7 cellular contexts compared by ENCODE assay signal in genomic region chr11:10884292-10884691, GRCh38. TPM values are rescaled to one million over a fixed set of nuclear protein-coding genes. Genes with fewer than 3 reads are reported as not detected.
A peak's percentile ranks its signal among the peaks of the same experiment; 100 is the strongest.
DNase-seq lines count a peak whose midpoint lies in the region; ATAC-seq and TF ChIP-seq lines count a peak whose summit lies in the region.
"Not testable (repeated sequence)": the region's sequence is repeated elsewhere in the genome, so short reads cannot be mapped to it uniquely, and the experiment has no call there.

No MANE protein-coding gene starts in this region.

- H3K36me3 ChIP-seq in Caco-2 (ENCODE audit: control insufficient read depth, insufficient read depth, low read length); HCT116 (ENCODE audit: control insufficient read depth in 1 of 2, insufficient read depth in 2 of 2, low read length in 2 of 2); PC-3 (ENCODE audit: low read depth, low read length): not testable (repeated sequence)

- RAD21 ChIA-PET in HCT116 (lab: Charles Lee; ENCODE audit: low non-redundant PET in 1 of 2, low total read pairs in 2 of 2, uncharacterized antibody in 2 of 2, unreplicated experiment in 2 of 2): not testable (repeated sequence)

- H3K9me2 ChIP-seq in HCT116 (ENCODE audit: insufficient read depth); PC-3 (replicated peaks; ENCODE audit: low read length): not testable (repeated sequence)

- H3F3A ChIP-seq in PC-3 (ENCODE audit: low read length, unreplicated experiment): not testable (repeated sequence)

- not testable (repeated sequence) for H3K9ac ChIP-seq in HCT116 (ENCODE audit: low read length); PC-3 (ENCODE audit: low read length)

- not testable (repeated sequence) for H3K4me1 ChIP-seq in Caco-2; PC-3 (ENCODE audit: insufficient read depth, low read length)
- peaks cover 3 to 20% of the 10 kb centered on the region in 2 experiments; a peak in 3 of 4 replicates for H3K4me1 ChIP-seq in HCT116 (ENCODE audit: control insufficient read depth in 1 of 2, insufficient read depth in 2 of 2, low read length in 2 of 2)

- peaks cover 25% of the 10 kb centered on the region for H3K9me3 ChIP-seq in Caco-2
- not testable (repeated sequence) for H3K9me3 ChIP-seq in HCT116 (ENCODE audit: control insufficient read depth in 1 of 2, insufficient read depth in 1 of 2, low read depth in 1 of 2, low read length in 2 of 2); PC-3 (ENCODE audit: low read length)

- not testable (repeated sequence) for H3K4me1 Mint-ChIP-seq in Caco-2 (ENCODE audit: low read depth, unreplicated experiment)
- peaks cover 17% of the 10 kb centered on the region for H3K4me1 Mint-ChIP-seq in type B pancreatic cell (ENCODE audit: unreplicated experiment)

- not testable (repeated sequence) for H3K4me2 ChIP-seq in HCT116 (ENCODE audit: low read length); PC-3 (ENCODE audit: low read length)

- H3K4me3 Mint-ChIP-seq in Caco-2 (ENCODE audit: unreplicated experiment); type B pancreatic cell: not testable (repeated sequence)

- not testable (repeated sequence) for H3K27me3 ChIP-seq in Caco-2 (replicated peaks; ENCODE audit: control insufficient read depth, insufficient read depth, low read length); HCT116 (ENCODE audit: insufficient read depth, low read length); PC-3 (ENCODE audit: low read length)

- H3K27me3 Mint-ChIP-seq in Caco-2 (ENCODE audit: insufficient read depth, unreplicated experiment); type B pancreatic cell: not testable (repeated sequence)

- H3K79me2 ChIP-seq in HCT116 (ENCODE audit: insufficient read depth, low read length); PC-3 (ENCODE audit: low read length): not testable (repeated sequence)

- not testable (repeated sequence) for TF ChIP-seq POLR2A in HCT116 (IDR thresholded peaks at IDR 0.05; ENCODE audit: borderline replicate concordance, extremely low read depth, insufficient read depth, insufficient read length)

- not testable (repeated sequence) for H3K27ac ChIP-seq in HCT116 (ENCODE audit: low read depth, low read length); PC-3 (ENCODE audit: low read length)

- not testable (repeated sequence) for H3K36me3 Mint-ChIP-seq in Caco-2 (ENCODE audit: insufficient read depth, unreplicated experiment)
- peaks cover 12% of the 10 kb centered on the region for H3K36me3 Mint-ChIP-seq in type B pancreatic cell

- H3K4me3 ChIP-seq in Caco-2 (ENCODE audit: low read depth, low read length); HCT116 (replicated peaks in 1 of 2; ENCODE audit: low read depth in 1 of 2, low read length in 2 of 2); PC-3 (ENCODE audit: low read length); epithelial cell of esophagus (ENCODE audit: low read length): not testable (repeated sequence)

- not testable (repeated sequence) for ATAC-seq in HCT116, PC-3

- H3K27ac Mint-ChIP-seq in Caco-2 (ENCODE audit: unreplicated experiment): not testable (repeated sequence)
- peak overlapping the region; percentile 57 for H3K27ac Mint-ChIP-seq in type B pancreatic cell

- not testable (repeated sequence) for H2AFZ ChIP-seq in HCT116 (ENCODE audit: low read depth, low read length, poor library complexity, severe bottlenecking); PC-3 (ENCODE audit: low read length)

- TF ChIP-seq CTCF in Caco-2 (IDR thresholded peaks at IDR 0.05; ENCODE audit: insufficient read depth in 1 of 2, low read depth in 1 of 2, low read length in 1 of 2, severe bottlenecking in 1 of 2, unreplicated experiment in 1 of 2); HCT116 (IDR thresholded peaks at IDR 0.05 in 2 of 3, conservative IDR thresholded peaks at IDR 0.05 in 1 of 3; ENCODE audit: borderline replicate concordance in 1 of 3, insufficient read depth in 1 of 3, low read depth in 2 of 3, low read length in 2 of 3); PC-3 (conservative IDR thresholded peaks at IDR 0.05; ENCODE audit: low read depth, low read length); epithelial cell of esophagus (IDR thresholded peaks at IDR 0.05; ENCODE audit: insufficient read depth, low read depth, low read length, missing control alignments); type B pancreatic cell (conservative IDR thresholded peaks at IDR 0.05): not testable (repeated sequence)

- TF ChIP-seq RAD21 in HCT116 (IDR thresholded peaks at IDR 0.05; ENCODE audit: low read depth): not testable (repeated sequence)

- peaks cover 27% of the 10 kb centered on the region for H3K9me3 Mint-ChIP-seq in Caco-2 (ENCODE audit: unreplicated experiment)
- H3K9me3 Mint-ChIP-seq in type B pancreatic cell: peaks cover 25% of the 10 kb centered on the region

- CTCF ChIA-PET in Caco-2 (lab: Charles Lee); HCT116 (lab: Charles Lee); PC-3 (lab: Charles Lee): not testable (repeated sequence)

- POLR2A ChIA-PET in Caco-2 (lab: Charles Lee); PC-3 (lab: Charles Lee; ENCODE audit: unreplicated experiment): not testable (repeated sequence)
- POLR2A ChIA-PET in HCT116 (lab: Charles Lee): interaction anchor here (1.7 kb wide), 1 partner anchor 76 kb away, joined by 4 read pairs; the partner anchor contains the start of gene EIF4G2

- intact Hi-C loops in Caco-2 (cut with micrococcal nuclease; ENCODE audit: unreplicated experiment); HCT116 (cut with micrococcal nuclease); PC-3 (cut with micrococcal nuclease): not testable (repeated sequence)

- not testable (repeated sequence) for H4K20me1 ChIP-seq in HCT116 (ENCODE audit: insufficient read depth); PC-3 (ENCODE audit: low read length)

- DNase-seq in Caco-2 (peak; percentile 76 to 84), PC-3 (peak; percentile 35), amniotic epithelial cell (ENCODE audit: low read depth) (peak; percentile 73), epithelial cell of esophagus (ENCODE audit: low read depth) (peak; percentile 71), kidney tubule cell (ENCODE audit: low spot score) (peak; percentile 22)
- not testable (repeated sequence) for DNase-seq in HCT116 (ENCODE audit: low read depth, low spot score); type B pancreatic cell (ENCODE audit: extremely low spot score, unreplicated experiment)

- BruUV-seq in Caco-2 (replicated peaks; lab: Mats Ljungman, UMichigan); HCT116 (replicated peaks; lab: Mats Ljungman, UMichigan); PC-3 (replicated peaks; lab: Mats Ljungman, UMichigan): not testable (repeated sequence)

TF ChIP-seq in HCT116, 20 proteins besides CTCF, POLR2A, EP300 and RAD21:
- peak; percentile 25; the same call in 1 of the 2 replicates for TF ChIP-seq CBX3 (IDR thresholded peaks at IDR 0.05; ENCODE audit: low read depth)
TF ChIP-seq in HCT116: peak in this region for 1; not testable (repeated sequence) for 19.

RNA-seq across cellular contexts. Expression of gene ZBED5, which starts 26.4 kb away (rescaled TPM):
- total RNA-seq in Caco-2 (2022) (42.1 and 53.2 TPM in 2 replicates), HCT116 (2021; ENCODE audit: unreplicated experiment) (26.8 TPM), PC-3 (2014; rRNA removed) (19.5 and 21.0 TPM in 2 replicates), type B pancreatic cell (ENCODE audit: low replicate concordance) (54.6 and 88.0 TPM in 2 replicates)
- 12.7 and 16.0 TPM in 2 replicates for polyA plus RNA-seq in HCT116 (2012)
